Comparison of ENCODE assay signal across 8 cellular contexts in genomic region chrX:95836517-95836916, GRCh38.
"Had no signal": no experiment of that assay in that cellular context is flagged by ENCODE, and none has a peak within 500 bp of the region (broad histone marks: within the 10 kb centered on the region; RNA-seq: fewer than 3 reads in every experiment).

No MANE protein-coding gene starts in this region.

- H3K4me3 ChIP-seq: GM12878 had no signal

- DNase-seq: GDM1, GF-D8 had no signal

- FAIRE-seq: G401.6, GM12878, GM12891, GM12892, GM18507, GM19239 had no signal
